In the genomic region with DNA sequence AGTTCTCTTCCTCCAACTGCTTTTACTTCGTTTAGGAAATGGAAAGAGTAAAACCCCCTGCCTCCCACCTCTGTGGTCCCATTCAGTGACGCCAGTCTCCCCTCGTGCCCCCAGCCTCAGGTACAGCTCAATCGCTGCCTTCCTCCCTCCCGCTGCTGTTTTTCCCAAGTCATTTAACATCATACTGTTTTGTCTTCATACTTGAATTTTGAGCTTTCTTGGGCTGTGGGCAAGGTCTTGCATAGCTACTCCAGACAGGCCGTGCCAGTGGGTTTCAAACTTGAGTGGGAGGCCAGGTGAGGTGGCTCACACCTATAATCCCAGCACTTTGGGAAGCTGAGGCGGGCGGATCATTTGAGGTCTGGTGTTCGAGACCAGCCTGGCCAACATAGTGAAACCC, we compare ENCODE assay signal across 11 cellular contexts.
DNase-seq lines count a peak whose midpoint lies in the region; ATAC-seq and TF ChIP-seq lines count a peak whose summit lies in the region.
"Had no signal": no experiment of that assay in that cellular context is flagged by ENCODE, and none has a peak within 500 bp of the region (broad histone marks: within the 10 kb centered on the region; RNA-seq: fewer than 3 reads in every experiment).

No MANE protein-coding gene starts in this region.

- no peaks in the 10 kb centered on the region for H3K9me3 Mint-ChIP-seq in stimulated activated naive CD8-positive, alpha-beta T cell treated with anti-CD3 and anti-CD28 coated beads, Interleukin-15, Interleukin-2, amounts not matched to agents 100 ng/mL and 50 ng/mL, for 24 hours
- no peaks in the 10 kb centered on the region for H3K9me3 Mint-ChIP-seq in nephron progenitor cell

- H3K36me3 Mint-ChIP-seq in stimulated activated naive CD8-positive, alpha-beta T cell treated with anti-CD3 and anti-CD28 coated beads, Interleukin-15, Interleukin-2, amounts not matched to agents 100 ng/mL and 50 ng/mL, for 24 hours (ENCODE audit: low read depth), result no peaks in the 10 kb centered on the region
- peaks cover 58% of the 10 kb centered on the region for H3K36me3 Mint-ChIP-seq in nephron progenitor cell (ENCODE audit: low read depth)

- TF ChIP-seq POLR2A in GM18505 (IDR thresholded peaks at IDR 0.05; ENCODE audit: borderline replicate concordance, extremely low read depth, insufficient read depth, insufficient read length), result no peak

- H3K27ac ChIP-seq in colonic mucosa, result peak overlapping the region; percentile 66
- no peak overlapping the region for H3K27ac ChIP-seq in effector memory CD4-positive, alpha-beta T cell (ENCODE audit: insufficient read depth, low read length, poor library complexity, severe bottlenecking)

- no peaks in the 10 kb centered on the region for H3K27me3 Mint-ChIP-seq in stimulated activated naive CD8-positive, alpha-beta T cell treated with anti-CD3 and anti-CD28 coated beads, Interleukin-15, Interleukin-2, amounts not matched to agents 100 ng/mL and 50 ng/mL, for 24 hours
- H3K27me3 Mint-ChIP-seq in nephron progenitor cell (ENCODE audit: low read depth, poor library complexity), result peaks cover 3% of the 10 kb centered on the region

- H3K4me1 ChIP-seq in colonic mucosa, result peaks cover 14% of the 10 kb centered on the region
- no peaks in the 10 kb centered on the region for H3K4me1 ChIP-seq in effector memory CD4-positive, alpha-beta T cell (ENCODE audit: control insufficient read depth, insufficient read depth, low read length, poor library complexity, severe bottlenecking)

- no peaks in the 10 kb centered on the region for H3K36me3 ChIP-seq in colonic mucosa
- H3K36me3 ChIP-seq in effector memory CD4-positive, alpha-beta T cell (ENCODE audit: control insufficient read depth, insufficient read depth, low read length), result no peaks in the 10 kb centered on the region

- intact Hi-C loops in colonic mucosa (cut with DNase I), result no loop called here

- no peak for DNase-seq in stimulated activated naive CD8-positive, alpha-beta T cell treated with anti-CD3 and anti-CD28 coated beads, Interleukin-15, Interleukin-2, amounts not matched to agents 100 U/mL and 50 U/mL, for 24 hours
- DNase-seq in colonic mucosa, result no peak
- no peak for DNase-seq in nephron progenitor cell
- no peak for DNase-seq in NCI-H1694 treated with DMSO at 0.1 percent for 48 hours (lab: John Stamatoyannopoulos, UW)
- no peak for DNase-seq in effector memory CD4-positive, alpha-beta T cell
- DNase-seq: dorsolateral prefrontal cortex; NCI-H1048; stimulated activated CD4-positive, alpha-beta T cell treated with anti-CD3 and anti-CD28 coated beads, Interleukin-15, amount 100 ng/mL, for 24 hours had no signal

- H3K4me3 ChIP-seq in colonic mucosa, result no peak overlapping the region
- no peak overlapping the region for H3K4me3 ChIP-seq in effector memory CD4-positive, alpha-beta T cell (ENCODE audit: insufficient read depth, low read depth, low read length, poor library complexity, severe bottlenecking)
- H3K4me3 ChIP-seq: dorsolateral prefrontal cortex had no signal

- TF ChIP-seq CTCF in colonic mucosa (IDR thresholded peaks at IDR 0.05) (no peak), nephron progenitor cell (IDR thresholded peaks at IDR 0.05) (no peak)

- no peaks in the 10 kb centered on the region for H3K27me3 ChIP-seq in colonic mucosa
- no peaks in the 10 kb centered on the region for H3K27me3 ChIP-seq in effector memory CD4-positive, alpha-beta T cell (replicated peaks; ENCODE audit: control insufficient read depth, insufficient read depth, low read length, poor library complexity, severe bottlenecking)
- H3K27me3 ChIP-seq: dorsolateral prefrontal cortex had no signal

- H3K4me1 Mint-ChIP-seq in stimulated activated naive CD8-positive, alpha-beta T cell treated with anti-CD3 and anti-CD28 coated beads, Interleukin-15, Interleukin-2, amounts not matched to agents 100 ng/mL and 50 ng/mL, for 24 hours (ENCODE audit: low read depth), result peaks cover 20% of the 10 kb centered on the region
- H3K4me1 Mint-ChIP-seq in nephron progenitor cell, result peaks cover 74% of the 10 kb centered on the region

- no peak for ATAC-seq in stimulated activated naive CD8-positive, alpha-beta T cell treated with anti-CD3 and anti-CD28 coated beads, Interleukin-15, Interleukin-2, amounts not matched to agents 100 U/mL and 50 U/mL, for 24 hours
- ATAC-seq in HG02571 (IDR thresholded peaks at IDR 0.05; ENCODE audit: unreplicated experiment), result no peak
- ATAC-seq in GM18505 (IDR thresholded peaks at IDR 0.05; ENCODE audit: unreplicated experiment), result no peak

- H3K9ac ChIP-seq in colonic mucosa (ENCODE audit: low read depth in 2 of 2, low read length in 2 of 2), result peak overlapping the region in 1 of 2 donors; percentile 51

- no peaks in the 10 kb centered on the region for H3K9me3 ChIP-seq in colonic mucosa
- H3K9me3 ChIP-seq in effector memory CD4-positive, alpha-beta T cell (ENCODE audit: control insufficient read depth, low read length), result no peaks in the 10 kb centered on the region

- H3K27ac Mint-ChIP-seq in stimulated activated naive CD8-positive, alpha-beta T cell treated with anti-CD3 and anti-CD28 coated beads, Interleukin-15, Interleukin-2, amounts not matched to agents 100 ng/mL and 50 ng/mL, for 24 hours, result peak overlapping the region; percentile 78
- peak overlapping the region; percentile 93 for H3K27ac Mint-ChIP-seq in nephron progenitor cell

- no peak overlapping the region for H3K4me3 Mint-ChIP-seq in stimulated activated naive CD8-positive, alpha-beta T cell treated with anti-CD3 and anti-CD28 coated beads, Interleukin-15, Interleukin-2, amounts not matched to agents 100 ng/mL and 50 ng/mL, for 24 hours
- H3K4me3 Mint-ChIP-seq in nephron progenitor cell, result no peak overlapping the region
